ENCODE assay signal across 20 cellular contexts in the genomic region with DNA sequence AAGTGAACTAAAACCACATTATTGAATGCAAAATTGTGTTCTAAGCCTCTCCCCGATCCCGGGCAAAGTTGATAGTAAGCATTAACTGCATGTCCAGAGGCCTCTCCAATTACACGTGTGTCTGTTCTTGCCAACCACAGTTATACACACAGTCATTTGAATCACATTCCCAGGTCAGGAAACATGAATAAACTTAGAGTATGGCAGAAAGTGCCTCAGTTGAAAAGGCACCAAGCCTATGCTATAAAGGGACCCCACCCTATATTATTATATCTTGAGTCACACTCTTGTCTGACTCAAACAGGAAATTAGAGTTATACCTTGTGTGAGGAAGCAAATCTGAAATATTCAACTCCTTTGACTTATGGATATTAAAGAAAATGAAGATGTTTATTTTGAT.
"Had no signal": no experiment of that assay in that cellular context is flagged by ENCODE, and none has a peak within 500 bp of the region (broad histone marks: within the 10 kb centered on the region; RNA-seq: fewer than 3 reads in every experiment).

No MANE protein-coding gene starts in this region.

- H3K27ac ChIP-seq: esophagus muscularis mucosa, heart left ventricle, tibial artery had no signal

- H3K4me3 ChIP-seq: esophagus muscularis mucosa, heart left ventricle, tibial artery had no signal

- H3K27me3 ChIP-seq: esophagus muscularis mucosa, tibial artery had no signal

- DNase-seq: activated CD4-positive, alpha-beta T cell treated with anti-CD3 and anti-CD28 coated beads, Interleukin-2, amount 10 ng/mL, durations not matched to agents 7 days and 5 days; activated CD8-positive, alpha-beta memory T cell treated with anti-CD3 and anti-CD28 coated beads, Interleukin-2, amount 10 ng/mL, durations not matched to agents 7 days and 5 days; activated CD8-positive, alpha-beta T cell treated with anti-CD3 and anti-CD28 coated beads for 36 hours; aorta; caudate nucleus; dermis blood vessel endothelial cell; effector CD8-positive, alpha-beta T cell; heart left ventricle; left cardiac atrium; natural killer cell; retina; stimulated activated CD4-positive, alpha-beta T cell treated with anti-CD3 and anti-CD28 coated beads, Interleukin-12 subunit alpha, Interleukin-12 subunit beta, amount 100 ng/mL, for 4 hours; stimulated activated CD4-positive, alpha-beta T cell treated with anti-CD3 and anti-CD28 coated beads, Interleukin-4, amount 100 ng/mL, for 4 hours; substantia nigra; tibial artery had no signal

- H3K4me3 Mint-ChIP-seq: activated CD4-positive, alpha-beta T cell treated with anti-CD3 and anti-CD28 coated beads, Interleukin-2, amount 10 ng/mL, durations not matched to agents 7 days and 5 days; activated CD8-positive, alpha-beta memory T cell treated with anti-CD3 and anti-CD28 coated beads, Interleukin-2, amount 10 ng/mL, durations not matched to agents 7 days and 5 days; activated CD8-positive, alpha-beta T cell treated with anti-CD3 and anti-CD28 coated beads for 36 hours; brain; natural killer cell; stimulated activated naive CD8-positive, alpha-beta T cell treated with anti-CD3 and anti-CD28 coated beads, Interleukin-15, Interleukin-2, amounts not matched to agents 100 ng/mL and 50 ng/mL, for 24 hours had no signal

- ATAC-seq: activated CD8-positive, alpha-beta memory T cell treated with anti-CD3 and anti-CD28 coated beads, Interleukin-2, amount 10 ng/mL, durations not matched to agents 7 days and 5 days; activated CD8-positive, alpha-beta T cell treated with anti-CD3 and anti-CD28 coated beads for 36 hours; activated naive CD4-positive, alpha-beta T cell treated with anti-CD3 and anti-CD28 coated beads, Interleukin-2, amount 50 U/mL, for 72 hours; heart left ventricle; left cardiac atrium; natural killer cell had no signal

- H3K36me3 Mint-ChIP-seq: activated CD8-positive, alpha-beta memory T cell treated with anti-CD3 and anti-CD28 coated beads, Interleukin-2, amount 10 ng/mL, durations not matched to agents 7 days and 5 days; brain had no signal

- H3K4me1 Mint-ChIP-seq: activated CD4-positive, alpha-beta T cell treated with anti-CD3 and anti-CD28 coated beads, Interleukin-2, amount 10 ng/mL, durations not matched to agents 7 days and 5 days; activated CD8-positive, alpha-beta memory T cell treated with anti-CD3 and anti-CD28 coated beads, Interleukin-2, amount 10 ng/mL, durations not matched to agents 7 days and 5 days; brain; natural killer cell had no signal

- H3K27ac Mint-ChIP-seq: activated CD4-positive, alpha-beta T cell treated with anti-CD3 and anti-CD28 coated beads, Interleukin-2, amount 10 ng/mL, durations not matched to agents 7 days and 5 days; activated CD8-positive, alpha-beta memory T cell treated with anti-CD3 and anti-CD28 coated beads, Interleukin-2, amount 10 ng/mL, durations not matched to agents 7 days and 5 days; activated CD8-positive, alpha-beta T cell treated with anti-CD3 and anti-CD28 coated beads for 36 hours; activated naive CD4-positive, alpha-beta T cell treated with anti-CD3 and anti-CD28 coated beads, Interleukin-2, amount 50 U/mL, for 72 hours; brain; natural killer cell; progenitor cell of endocrine pancreas; stimulated activated naive CD8-positive, alpha-beta T cell treated with anti-CD3 and anti-CD28 coated beads, Interleukin-15, Interleukin-2, amounts not matched to agents 100 ng/mL and 50 ng/mL, for 24 hours had no signal

- H3K4me1 ChIP-seq: esophagus muscularis mucosa, heart left ventricle, tibial artery had no signal

- H3K27me3 Mint-ChIP-seq: activated CD4-positive, alpha-beta T cell treated with anti-CD3 and anti-CD28 coated beads, Interleukin-2, amount 10 ng/mL, durations not matched to agents 7 days and 5 days; activated CD8-positive, alpha-beta memory T cell treated with anti-CD3 and anti-CD28 coated beads, Interleukin-2, amount 10 ng/mL, durations not matched to agents 7 days and 5 days; activated CD8-positive, alpha-beta T cell treated with anti-CD3 and anti-CD28 coated beads for 36 hours; progenitor cell of endocrine pancreas; stimulated activated naive CD8-positive, alpha-beta T cell treated with anti-CD3 and anti-CD28 coated beads, Interleukin-15, Interleukin-2, amounts not matched to agents 100 ng/mL and 50 ng/mL, for 24 hours had no signal

- H3K36me3 ChIP-seq: esophagus muscularis mucosa, heart left ventricle, tibial artery had no signal
